Comparison of ENCODE assay signal across 2 cellular contexts in the genomic region with DNA sequence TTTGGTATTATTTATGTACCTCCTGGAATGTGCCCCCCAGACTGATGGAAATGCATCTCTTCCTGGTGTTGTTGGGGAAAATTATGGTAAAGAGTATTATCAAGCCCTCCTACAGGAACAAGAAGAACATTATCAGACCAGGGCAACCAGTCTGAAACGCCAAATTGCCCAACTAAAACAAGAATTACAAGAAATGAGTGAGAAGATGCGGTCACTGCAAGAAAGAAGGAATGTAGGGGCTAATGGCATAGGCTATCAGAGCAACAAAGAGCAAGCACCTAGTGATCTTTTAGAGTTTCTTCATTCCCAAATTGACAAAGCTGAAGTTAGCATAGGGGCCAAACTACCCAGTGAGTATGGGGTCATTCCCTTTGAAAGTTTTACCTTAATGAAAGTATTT.
TF ChIP-seq lines count a peak whose summit lies in the region.

No MANE protein-coding gene starts in this region.

TF ChIP-seq in HCT116, 20 proteins besides CTCF, POLR2A, EP300 and RAD21:
- no peak for TF ChIP-seq CBX3 (IDR thresholded peaks at IDR 0.05; ENCODE audit: low read depth)
- TF ChIP-seq EZH2phosphoT487 (IDR thresholded peaks at IDR 0.05; ENCODE audit: borderline replicate concordance): no peak
- TF ChIP-seq, protein P1, sequence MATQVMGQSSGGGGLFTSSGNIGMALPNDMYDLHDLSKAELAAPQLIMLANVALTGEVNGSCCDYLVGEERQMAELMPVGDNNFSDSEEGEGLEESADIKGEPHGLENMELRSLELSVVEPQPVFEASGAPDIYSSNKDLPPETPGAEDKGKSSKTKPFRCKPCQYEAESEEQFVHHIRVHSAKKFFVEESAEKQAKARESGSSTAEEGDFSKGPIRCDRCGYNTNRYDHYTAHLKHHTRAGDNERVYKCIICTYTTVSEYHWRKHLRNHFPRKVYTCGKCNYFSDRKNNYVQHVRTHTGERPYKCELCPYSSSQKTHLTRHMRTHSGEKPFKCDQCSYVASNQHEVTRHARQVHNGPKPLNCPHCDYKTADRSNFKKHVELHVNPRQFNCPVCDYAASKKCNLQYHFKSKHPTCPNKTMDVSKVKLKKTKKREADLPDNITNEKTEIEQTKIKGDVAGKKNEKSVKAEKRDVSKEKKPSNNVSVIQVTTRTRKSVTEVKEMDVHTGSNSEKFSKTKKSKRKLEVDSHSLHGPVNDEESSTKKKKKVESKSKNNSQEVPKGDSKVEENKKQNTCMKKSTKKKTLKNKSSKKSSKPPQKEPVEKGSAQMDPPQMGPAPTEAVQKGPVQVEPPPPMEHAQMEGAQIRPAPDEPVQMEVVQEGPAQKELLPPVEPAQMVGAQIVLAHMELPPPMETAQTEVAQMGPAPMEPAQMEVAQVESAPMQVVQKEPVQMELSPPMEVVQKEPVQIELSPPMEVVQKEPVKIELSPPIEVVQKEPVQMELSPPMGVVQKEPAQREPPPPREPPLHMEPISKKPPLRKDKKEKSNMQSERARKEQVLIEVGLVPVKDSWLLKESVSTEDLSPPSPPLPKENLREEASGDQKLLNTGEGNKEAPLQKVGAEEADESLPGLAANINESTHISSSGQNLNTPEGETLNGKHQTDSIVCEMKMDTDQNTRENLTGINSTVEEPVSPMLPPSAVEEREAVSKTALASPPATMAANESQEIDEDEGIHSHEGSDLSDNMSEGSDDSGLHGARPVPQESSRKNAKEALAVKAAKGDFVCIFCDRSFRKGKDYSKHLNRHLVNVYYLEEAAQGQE (IDR thresholded peaks at IDR 0.05; ENCODE audit: low read depth): no peak

TF ChIP-seq in HepG2, 621 proteins besides CTCF, POLR2A, EP300 and RAD21:
- no peak for TF ChIP-seq ZNF44 (CRISPR knock-in tag; IDR thresholded peaks at IDR 0.05)
- no peak for TF ChIP-seq RCOR2 (CRISPR knock-in tag; IDR thresholded peaks at IDR 0.05)
- TF ChIP-seq, protein P2, sequence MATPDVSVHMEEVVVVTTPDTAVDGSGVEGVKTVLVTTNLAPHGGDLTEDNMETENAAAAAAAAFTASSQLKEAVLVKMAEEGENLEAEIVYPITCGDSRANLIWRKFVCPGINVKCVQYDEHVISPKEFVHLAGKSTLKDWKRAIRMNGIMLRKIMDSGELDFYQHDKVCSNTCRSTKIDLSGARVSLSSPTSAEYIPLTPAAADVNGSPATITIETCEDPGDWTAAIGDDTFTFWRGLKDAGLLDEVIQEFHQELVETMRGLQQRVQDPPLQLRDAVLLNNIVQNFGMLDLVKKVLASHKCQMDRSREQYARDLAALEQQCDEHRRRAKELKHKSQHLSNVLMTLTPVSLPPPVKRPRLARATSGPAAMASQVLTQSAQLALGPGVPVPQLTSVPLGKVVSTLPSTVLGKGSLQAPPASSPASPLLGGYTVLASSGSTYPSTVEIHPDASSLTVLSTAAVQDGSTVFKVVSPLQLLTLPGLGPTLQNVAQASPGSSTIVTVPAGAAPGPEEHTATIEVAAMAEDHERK (CRISPR knock-in tag; IDR thresholded peaks at IDR 0.05; ENCODE audit: low read depth): no peak
- TF ChIP-seq ZNF839 (CRISPR knock-in tag; IDR thresholded peaks at IDR 0.05; ENCODE audit: borderline replicate concordance): no peak
- TF ChIP-seq ZNF431 (CRISPR knock-in tag; IDR thresholded peaks at IDR 0.05; ENCODE audit: borderline replicate concordance, low read depth): no peak
- TF ChIP-seq MTA3 (CRISPR knock-in tag; IDR thresholded peaks at IDR 0.05): no peak
- no peak for TF ChIP-seq MZF1 (CRISPR knock-in tag; IDR thresholded peaks at IDR 0.05; ENCODE audit: borderline replicate concordance)
- TF ChIP-seq EZH2 (conservative IDR thresholded peaks at IDR 0.05; ENCODE audit: low read depth, low read length): no peak
- no peak for TF ChIP-seq ZNF703 (CRISPR knock-in tag; IDR thresholded peaks at IDR 0.05; ENCODE audit: borderline replicate concordance)
- TF ChIP-seq, protein P3, sequence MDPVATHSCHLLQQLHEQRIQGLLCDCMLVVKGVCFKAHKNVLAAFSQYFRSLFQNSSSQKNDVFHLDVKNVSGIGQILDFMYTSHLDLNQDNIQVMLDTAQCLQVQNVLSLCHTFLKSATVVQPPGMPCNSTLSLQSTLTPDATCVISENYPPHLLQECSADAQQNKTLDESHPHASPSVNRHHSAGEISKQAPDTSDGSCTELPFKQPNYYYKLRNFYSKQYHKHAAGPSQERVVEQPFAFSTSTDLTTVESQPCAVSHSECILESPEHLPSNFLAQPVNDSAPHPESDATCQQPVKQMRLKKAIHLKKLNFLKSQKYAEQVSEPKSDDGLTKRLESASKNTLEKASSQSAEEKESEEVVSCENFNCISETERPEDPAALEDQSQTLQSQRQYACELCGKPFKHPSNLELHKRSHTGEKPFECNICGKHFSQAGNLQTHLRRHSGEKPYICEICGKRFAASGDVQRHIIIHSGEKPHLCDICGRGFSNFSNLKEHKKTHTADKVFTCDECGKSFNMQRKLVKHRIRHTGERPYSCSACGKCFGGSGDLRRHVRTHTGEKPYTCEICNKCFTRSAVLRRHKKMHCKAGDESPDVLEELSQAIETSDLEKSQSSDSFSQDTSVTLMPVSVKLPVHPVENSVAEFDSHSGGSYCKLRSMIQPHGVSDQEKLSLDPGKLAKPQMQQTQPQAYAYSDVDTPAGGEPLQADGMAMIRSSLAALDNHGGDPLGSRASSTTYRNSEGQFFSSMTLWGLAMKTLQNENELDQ (CRISPR knock-in tag; IDR thresholded peaks at IDR 0.05; ENCODE audit: borderline replicate concordance): no peak
- TF ChIP-seq KDM5A (IDR thresholded peaks at IDR 0.05; ENCODE audit: borderline replicate concordance, low read length): no peak
- no peak for TF ChIP-seq REPIN1 (CRISPR knock-in tag; IDR thresholded peaks at IDR 0.05; ENCODE audit: borderline replicate concordance, low read depth)
- TF ChIP-seq NFIC (IDR thresholded peaks at IDR 0.05; ENCODE audit: low read length): no peak
- TF ChIP-seq GTF3A (CRISPR knock-in tag; conservative IDR thresholded peaks at IDR 0.05): no peak
- TF ChIP-seq, protein P4, sequence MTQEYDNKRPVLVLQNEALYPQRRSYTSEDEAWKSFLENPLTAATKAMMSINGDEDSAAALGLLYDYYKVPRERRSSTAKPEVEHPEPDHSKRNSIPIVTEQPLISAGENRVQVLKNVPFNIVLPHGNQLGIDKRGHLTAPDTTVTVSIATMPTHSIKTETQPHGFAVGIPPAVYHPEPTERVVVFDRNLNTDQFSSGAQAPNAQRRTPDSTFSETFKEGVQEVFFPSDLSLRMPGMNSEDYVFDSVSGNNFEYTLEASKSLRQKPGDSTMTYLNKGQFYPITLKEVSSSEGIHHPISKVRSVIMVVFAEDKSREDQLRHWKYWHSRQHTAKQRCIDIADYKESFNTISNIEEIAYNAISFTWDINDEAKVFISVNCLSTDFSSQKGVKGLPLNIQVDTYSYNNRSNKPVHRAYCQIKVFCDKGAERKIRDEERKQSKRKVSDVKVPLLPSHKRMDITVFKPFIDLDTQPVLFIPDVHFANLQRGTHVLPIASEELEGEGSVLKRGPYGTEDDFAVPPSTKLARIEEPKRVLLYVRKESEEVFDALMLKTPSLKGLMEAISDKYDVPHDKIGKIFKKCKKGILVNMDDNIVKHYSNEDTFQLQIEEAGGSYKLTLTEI (CRISPR knock-in tag; conservative IDR thresholded peaks at IDR 0.05): no peak
- TF ChIP-seq ZNF343 (CRISPR knock-in tag; IDR thresholded peaks at IDR 0.05): no peak
